10 cellular contexts compared by ENCODE assay signal in genomic region chr3:44762690-44763089, GRCh38. TPM values are rescaled to one million over a fixed set of nuclear protein-coding genes. Genes with fewer than 3 reads are reported as not detected.
DNase-seq lines count a peak whose midpoint lies in the region; ATAC-seq and TF ChIP-seq lines count a peak whose summit lies in the region.
"Had no signal": no experiment of that assay in that cellular context is flagged by ENCODE, and none has a peak within 500 bp of the region (broad histone marks: within the 10 kb centered on the region; RNA-seq: fewer than 3 reads in every experiment).

No MANE protein-coding gene starts in this region.

- TF ChIP-seq POLR2A in testis (IDR thresholded peaks at IDR 0.05), result no peak

- H3K9me3 Mint-ChIP-seq in stimulated activated naive CD8-positive, alpha-beta T cell treated with anti-CD3 and anti-CD28 coated beads, Interleukin-15, Interleukin-2, amounts not matched to agents 100 ng/mL and 50 ng/mL, for 24 hours, result peaks cover 19% of the 10 kb centered on the region
- H3K9me3 Mint-ChIP-seq in activated CD4-positive, alpha-beta memory T cell treated with anti-CD3 and anti-CD28 coated beads for 36 hours, result peaks cover 18% of the 10 kb centered on the region

- H3K4me3 ChIP-seq in hepatocyte (no peak overlapping the region), testis (peak overlapping the region in 1 of 2 donors; percentile 78)

- peak overlapping the region; percentile 86 for H2AFZ ChIP-seq in hepatocyte

- 52% methylated on average over 5 of the region's 5 CpGs for WGBS in hepatocyte (ENCODE audit: low lambda C conversion rate, missing lambda C conversion rate)
- WGBS in testis, 2 donors, result 21 to 33% methylated on average over 5 of the region's 5 CpGs

- peaks cover 38% of the 10 kb centered on the region for H3K4me1 Mint-ChIP-seq in stimulated activated naive CD8-positive, alpha-beta T cell treated with anti-CD3 and anti-CD28 coated beads, Interleukin-15, Interleukin-2, amounts not matched to agents 100 ng/mL and 50 ng/mL, for 24 hours (ENCODE audit: low read depth)
- peaks cover 24% of the 10 kb centered on the region for H3K4me1 Mint-ChIP-seq in activated CD4-positive, alpha-beta memory T cell treated with anti-CD3 and anti-CD28 coated beads for 36 hours (ENCODE audit: low read depth)

- ATAC-seq in stimulated activated naive CD8-positive, alpha-beta T cell treated with anti-CD3 and anti-CD28 coated beads, Interleukin-15, Interleukin-2, amounts not matched to agents 100 U/mL and 50 U/mL, for 24 hours, result no peak
- ATAC-seq in GM21381 (IDR thresholded peaks at IDR 0.05; ENCODE audit: unreplicated experiment), result no peak
- ATAC-seq: body of pancreas had no signal

- peak overlapping the region; percentile 96 for H3K4me3 Mint-ChIP-seq in stimulated activated naive CD8-positive, alpha-beta T cell treated with anti-CD3 and anti-CD28 coated beads, Interleukin-15, Interleukin-2, amounts not matched to agents 100 ng/mL and 50 ng/mL, for 24 hours
- H3K4me3 Mint-ChIP-seq in activated CD4-positive, alpha-beta memory T cell treated with anti-CD3 and anti-CD28 coated beads for 36 hours, result peak overlapping the region; percentile 92

- POLR2A ChIA-PET in activated CD4-positive, alpha-beta memory T cell treated with anti-CD3 and anti-CD28 coated beads for 36 hours (lab: Charles Lee), result interaction anchor here (1.6 to 2.2 kb wide), 4 partner anchors 33 to 424 kb away, joined by 6 to 11 read pairs (median 8); partner anchors contain the start of genes TCAIM, ZNF197 and ZNF501

- CTCF ChIA-PET in activated CD4-positive, alpha-beta memory T cell treated with anti-CD3 and anti-CD28 coated beads for 36 hours (lab: Charles Lee), result interaction anchor here (1.7 kb wide), 2 partner anchors 151 to 230 kb away, joined by 8 to 9 read pairs; no protein-coding TSS in a partner anchor

- H4K20me1 ChIP-seq in hepatocyte (ENCODE audit: insufficient read depth, poor library complexity, severe bottlenecking), result no peaks in the 10 kb centered on the region

- no peak overlapping the region for H3K27ac ChIP-seq in hepatocyte
- H3K27ac ChIP-seq in testis, result no peak overlapping the region
- H3K27ac ChIP-seq: body of pancreas, left ventricle myocardium inferior had no signal

- peaks cover 75% of the 10 kb centered on the region for H3K36me3 Mint-ChIP-seq in stimulated activated naive CD8-positive, alpha-beta T cell treated with anti-CD3 and anti-CD28 coated beads, Interleukin-15, Interleukin-2, amounts not matched to agents 100 ng/mL and 50 ng/mL, for 24 hours (ENCODE audit: low read depth)
- H3K36me3 Mint-ChIP-seq in activated CD4-positive, alpha-beta memory T cell treated with anti-CD3 and anti-CD28 coated beads for 36 hours, result peaks cover 49% of the 10 kb centered on the region

- in situ Hi-C loops in ACHN (cut with HindIII; ENCODE audit: low pct_ligation_motif_present, low pct_unique_long_range_greater_than_20kb, low sequenced_read_pairs), result no loop called here

- TF ChIP-seq CTCF in hepatocyte (IDR thresholded peaks at IDR 0.05; ENCODE audit: poor library complexity) (no peak), testis (IDR thresholded peaks at IDR 0.05) (no peak)

- H3K9me2 ChIP-seq in hepatocyte (replicated peaks; ENCODE audit: insufficient read depth), result no peaks in the 10 kb centered on the region

- DNase-seq in stimulated activated naive CD8-positive, alpha-beta T cell treated with anti-CD3 and anti-CD28 coated beads, Interleukin-15, Interleukin-2, amounts not matched to agents 100 U/mL and 50 U/mL, for 24 hours, result no peak
- no peak for DNase-seq in activated CD4-positive, alpha-beta memory T cell treated with anti-CD3 and anti-CD28 coated beads for 36 hours
- DNase-seq in hepatocyte (ENCODE audit: low spot score) (no peak), EL (no peak), ACHN (no peak), testis (no peak)
- DNase-seq: body of pancreas, left ventricle myocardium inferior had no signal

- H3K27me3 ChIP-seq in hepatocyte, result no peaks in the 10 kb centered on the region
- no peaks in the 10 kb centered on the region for H3K27me3 ChIP-seq in testis
- H3K27me3 ChIP-seq: body of pancreas had no signal

- H3K36me3 ChIP-seq in hepatocyte (replicated peaks; ENCODE audit: insufficient read depth, low read depth) (no peaks in the 10 kb centered on the region), testis (ENCODE audit: low read depth, missing control alignments) (no peaks in the 10 kb centered on the region)

- no peaks in the 10 kb centered on the region for H3K27me3 Mint-ChIP-seq in stimulated activated naive CD8-positive, alpha-beta T cell treated with anti-CD3 and anti-CD28 coated beads, Interleukin-15, Interleukin-2, amounts not matched to agents 100 ng/mL and 50 ng/mL, for 24 hours
- no peaks in the 10 kb centered on the region for H3K27me3 Mint-ChIP-seq in activated CD4-positive, alpha-beta memory T cell treated with anti-CD3 and anti-CD28 coated beads for 36 hours

- peaks cover 3% of the 10 kb centered on the region for H3K4me1 ChIP-seq in hepatocyte (ENCODE audit: insufficient read depth)
- H3K4me1 ChIP-seq in testis, result peaks cover 5% of the 10 kb centered on the region

- H3K27ac Mint-ChIP-seq in stimulated activated naive CD8-positive, alpha-beta T cell treated with anti-CD3 and anti-CD28 coated beads, Interleukin-15, Interleukin-2, amounts not matched to agents 100 ng/mL and 50 ng/mL, for 24 hours, result peak overlapping the region; percentile 91
- H3K27ac Mint-ChIP-seq in activated CD4-positive, alpha-beta memory T cell treated with anti-CD3 and anti-CD28 coated beads for 36 hours, result peak overlapping the region; percentile 77

- H3K4me2 ChIP-seq in hepatocyte, result peak overlapping the region; percentile 91

- intact Hi-C loops in activated CD4-positive, alpha-beta memory T cell treated with anti-CD3 and anti-CD28 coated beads for 36 hours (cut with micrococcal nuclease), result loop anchor here (5.0 kb wide), 2 partner anchors 150 to 250 kb away; no protein-coding TSS in a partner anchor
- intact Hi-C loops in testis (cut with DNase I; ENCODE audit: low total_unique reads), result no loop called here

- H3K9me3 ChIP-seq in hepatocyte (ENCODE audit: low read depth) (peaks cover 8% of the 10 kb centered on the region), testis (no peaks in the 10 kb centered on the region)
- H3K9me3 ChIP-seq: body of pancreas had no signal

- peaks cover 74% of the 10 kb centered on the region for H3K79me2 ChIP-seq in hepatocyte

RNA-seq across cellular contexts. Expression of gene KIF15, which starts 1.1 kb away (rescaled TPM):
- total RNA-seq in activated CD4-positive, alpha-beta memory T cell treated with anti-CD3 and anti-CD28 coated beads for 36 hours, result 10 to 100 TPM; 41.0 to 45.1 TPM
- total RNA-seq in hepatocyte (2.7 and 4.1 TPM in 2 replicates), testis (10 to 100 TPM; 10.1 to 26.5 TPM)
- polyA plus RNA-seq in hepatocyte (1.4 and 2.6 TPM in 2 replicates), testis (ENCODE audit: insufficient read depth, low read depth, low replicate concordance) (16.7 TPM)

RNA-seq across cellular contexts. Expression of gene KIAA1143, which starts 1.3 kb away (rescaled TPM):
- 10 to 100 TPM; 32.5 to 38.6 TPM for total RNA-seq in activated CD4-positive, alpha-beta memory T cell treated with anti-CD3 and anti-CD28 coated beads for 36 hours
- total RNA-seq in hepatocyte (24.0 and 25.1 TPM in 2 replicates), testis (10 to 100 TPM; 14.6 to 15.1 TPM)
- polyA plus RNA-seq in hepatocyte (11.4 and 11.5 TPM in 2 replicates), testis (ENCODE audit: insufficient read depth, low read depth, low replicate concordance) (14.3 TPM)

RNA-seq across cellular contexts. Expression of gene ZNF501, which starts 33.3 kb away (rescaled TPM):
- 1 to 10 TPM; 1.5 to 2.6 TPM for total RNA-seq in activated CD4-positive, alpha-beta memory T cell treated with anti-CD3 and anti-CD28 coated beads for 36 hours
- 2.6 and 7.3 TPM in 2 replicates for total RNA-seq in hepatocyte
- 1.6 and 4.8 TPM in 2 replicates for polyA plus RNA-seq in hepatocyte
- total RNA-seq in testis, result 10 to 100 TPM; 10.2 to 12.3 TPM
- polyA plus RNA-seq in testis (ENCODE audit: insufficient read depth, low read depth, low replicate concordance), result 9.2 TPM

RNA-seq across cellular contexts. Expression of gene ZNF502, which starts 50.2 kb away (rescaled TPM):
- under 1 TPM; 0.69 to 0.77 TPM for total RNA-seq in activated CD4-positive, alpha-beta memory T cell treated with anti-CD3 and anti-CD28 coated beads for 36 hours
- total RNA-seq in hepatocyte, result 1.8 and 3.3 TPM in 2 replicates
- 1.2 and 2.6 TPM in 2 replicates for polyA plus RNA-seq in hepatocyte
- 10 to 100 TPM; 10.8 to 13.3 TPM for total RNA-seq in testis
- 9.0 TPM for polyA plus RNA-seq in testis (ENCODE audit: insufficient read depth, low read depth, low replicate concordance)
